Comparison of ENCODE assay signal across 8 cellular contexts in the genomic region with DNA sequence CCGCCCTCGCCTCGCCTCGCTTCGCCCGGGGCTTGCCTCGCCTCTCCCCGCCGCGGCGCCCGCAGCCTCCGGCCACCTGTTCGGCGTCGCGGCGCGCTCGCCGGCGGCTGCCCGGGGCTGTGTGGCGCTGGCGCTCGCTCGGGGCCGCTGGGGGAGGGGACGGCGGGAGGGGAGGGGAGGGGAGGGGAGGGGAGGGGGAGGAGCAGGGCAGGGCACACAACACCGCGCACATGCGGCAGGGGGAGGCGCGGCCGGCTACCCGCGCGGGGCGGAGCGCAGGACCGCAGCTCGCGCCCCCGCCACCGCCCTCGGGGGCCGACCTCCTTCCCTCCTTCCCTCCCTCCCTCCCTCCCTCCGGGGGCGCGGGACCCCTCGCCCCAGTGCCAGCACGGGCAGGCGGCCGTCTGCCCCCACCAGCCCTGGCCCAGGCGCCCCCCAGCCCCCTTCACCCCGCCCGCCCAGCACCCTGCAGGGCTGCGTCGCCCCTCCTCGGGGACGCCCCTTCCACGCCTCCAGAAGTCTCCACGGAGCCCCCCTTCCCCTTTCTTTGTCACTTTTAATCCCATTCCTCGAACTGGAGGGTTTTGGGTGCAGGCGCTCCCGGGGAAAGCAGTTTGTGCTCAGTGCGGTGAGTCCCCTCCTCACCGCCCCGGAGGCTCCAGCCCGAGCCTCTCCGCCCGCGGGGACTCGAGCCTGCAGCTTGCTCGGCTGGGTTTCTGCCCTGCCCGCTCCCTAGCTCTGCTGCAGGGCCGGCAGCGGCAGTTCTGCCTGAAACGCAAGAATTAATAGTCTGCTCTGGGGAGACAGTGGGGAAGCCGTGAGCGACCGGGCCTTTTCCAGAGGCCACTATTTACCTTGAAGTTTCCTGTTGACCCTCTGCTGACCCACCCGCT. TPM values are rescaled to one million over a fixed set of nuclear protein-coding genes. Genes with fewer than 3 reads are reported as not detected.
DNase-seq lines count a peak whose midpoint lies in the region; ATAC-seq and TF ChIP-seq lines count a peak whose summit lies in the region.

PARD3 (minus strand) TSS at position 123 of the 893 bp plus-strand sequence. CDS start 301 bp downstream, outside the sequence.

- H3K9me3 Mint-ChIP-seq in activated naive CD8-positive, alpha-beta T cell treated with anti-CD3 and anti-CD28 coated beads for 36 hours: no peaks in the 10 kb centered on the region
- H3K9me3 Mint-ChIP-seq in osteocyte (ENCODE audit: unreplicated experiment): no peaks in the 10 kb centered on the region

- TF ChIP-seq CTCF in DND-41 (IDR thresholded peaks at IDR 0.05; ENCODE audit: borderline replicate concordance, extremely low read depth, low read length, poor library complexity, severe bottlenecking) (no peak), osteocyte (IDR thresholded peaks at IDR 0.05) (no peak)

- H3K4me1 Mint-ChIP-seq in activated naive CD8-positive, alpha-beta T cell treated with anti-CD3 and anti-CD28 coated beads for 36 hours: peaks cover 9% of the 10 kb centered on the region
- H3K4me1 Mint-ChIP-seq in osteocyte (ENCODE audit: unreplicated experiment): peaks cover 30% of the 10 kb centered on the region

- H3K9ac ChIP-seq in DND-41 (ENCODE audit: low read depth, low read length): peak within 1 kb of the TSS; percentile 90

- peaks cover 8% of the 10 kb centered on the region for H3K27me3 ChIP-seq in DND-41 (ENCODE audit: insufficient read depth, low read length, poor library complexity)

- peaks cover 36% of the 10 kb centered on the region for H3K4me1 ChIP-seq in DND-41 (ENCODE audit: insufficient read depth, low read length)

- peaks cover 35% of the 10 kb centered on the region for H4K20me1 ChIP-seq in DND-41 (ENCODE audit: insufficient read depth, low read length)

- H3K27ac Mint-ChIP-seq in activated naive CD8-positive, alpha-beta T cell treated with anti-CD3 and anti-CD28 coated beads for 36 hours: no peak within 1 kb of the TSS
- peak within 1 kb of the TSS; percentile 78 for H3K27ac Mint-ChIP-seq in osteocyte (ENCODE audit: unreplicated experiment)

- H3K4me3 ChIP-seq in DND-41 (ENCODE audit: low read depth in 1 of 2, low read length in 2 of 2): peak within 1 kb of the TSS; percentile 60 to 83; a peak in 3 of 4 replicates

- DNase-seq in DND-41: peak; percentile 80
- peak; percentile 38 for DNase-seq in NCI-H1105 treated with DMSO at 0.1 percent for 48 hours (lab: John Stamatoyannopoulos, UW)
- DNase-seq in activated naive CD8-positive, alpha-beta T cell treated with anti-CD3 and anti-CD28 coated beads for 36 hours: peak; percentile 23
- DNase-seq in Right ventricle myocardium inferior (ENCODE audit: missing footprints): peak; percentile 76
- peak; percentile 87 for DNase-seq in osteocyte (ENCODE audit: extremely low spot score, unreplicated experiment)
- DNase-seq in putamen (ENCODE audit: low spot score): no peak
- DNase-seq in COLO829 (ENCODE audit: low spot score): no peak

- H3K36me3 Mint-ChIP-seq in activated naive CD8-positive, alpha-beta T cell treated with anti-CD3 and anti-CD28 coated beads for 36 hours: no peaks in the 10 kb centered on the region
- H3K36me3 Mint-ChIP-seq in osteocyte (ENCODE audit: unreplicated experiment): peaks cover 3% of the 10 kb centered on the region

- H3K4me3 Mint-ChIP-seq in activated naive CD8-positive, alpha-beta T cell treated with anti-CD3 and anti-CD28 coated beads for 36 hours: peak within 1 kb of the TSS; percentile 65
- peak within 1 kb of the TSS; percentile 85 for H3K4me3 Mint-ChIP-seq in osteocyte (ENCODE audit: unreplicated experiment)

- intact Hi-C loops in Right ventricle myocardium inferior (cut with DNase I): loop anchor here (2.0 to 10.0 kb wide), 3 partner anchors 93 to 148 kb away; no protein-coding TSS in a partner anchor

- H3K27ac ChIP-seq in DND-41 (ENCODE audit: low read length): peak within 1 kb of the TSS; percentile 77

- peak within 1 kb of the TSS; percentile 69 for H3K4me2 ChIP-seq in DND-41 (ENCODE audit: insufficient read depth, low read length)

- H2AFZ ChIP-seq in DND-41 (ENCODE audit: low read depth, low read length): peak within 1 kb of the TSS; percentile 88

- no peaks in the 10 kb centered on the region for H3K9me3 ChIP-seq in DND-41 (ENCODE audit: insufficient read depth, low read length, severe bottlenecking)

- peak; percentile 75 for ATAC-seq in DND-41 (ENCODE audit: insufficient read depth, low read depth)
- ATAC-seq in GM21447 (IDR thresholded peaks at IDR 0.05; ENCODE audit: unreplicated experiment): peak; percentile 45
- ATAC-seq in Right ventricle myocardium inferior: peak; percentile 84

- peaks cover 57% of the 10 kb centered on the region for H3K27me3 Mint-ChIP-seq in activated naive CD8-positive, alpha-beta T cell treated with anti-CD3 and anti-CD28 coated beads for 36 hours
- H3K27me3 Mint-ChIP-seq in osteocyte (ENCODE audit: unreplicated experiment): no peaks in the 10 kb centered on the region

- peaks cover 42% of the 10 kb centered on the region for H3K79me2 ChIP-seq in DND-41 (ENCODE audit: insufficient read depth, low read length)

- H3K36me3 ChIP-seq in DND-41 (ENCODE audit: insufficient read depth, low read length): no peaks in the 10 kb centered on the region

RNA-seq across cellular contexts. Expression of gene PARD3, which starts in this region (rescaled TPM):
- 1 to 10 TPM; 1.3 to 1.9 TPM for total RNA-seq in activated naive CD8-positive, alpha-beta T cell treated with anti-CD3 and anti-CD28 coated beads for 36 hours
- 34.6 TPM for total RNA-seq in Right ventricle myocardium inferior
- 37.2 and 38.5 TPM in 2 replicates for total RNA-seq in osteocyte

Comparison
In these comparisons a context has a peak if more than half of its experiments do, and no peak if none do; other contexts are left out.
1. RNA of gene PARD3 (total RNA-seq): 37.2 to 38.5 TPM in osteocyte and 34.6 TPM in Right ventricle myocardium inferior (single experiment); 1.3 to 1.9 TPM in activated naive CD8-positive, alpha-beta T cell treated with anti-CD3 and anti-CD28 coated beads for 36 hours; every median in the first group is over 10 times any median in the second.
2. DNase-seq: peak in DND-41 (single experiment), NCI-H1105 treated with DMSO at 0.1 percent for 48 hours (single experiment), activated naive CD8-positive, alpha-beta T cell treated with anti-CD3 and anti-CD28 coated beads for 36 hours (single experiment), Right ventricle myocardium inferior (single experiment) and osteocyte (single experiment); none in putamen (single experiment) and COLO829 (single experiment).
3. Peak in every context shown above with its lines, with median percentiles within 50 percentile points of each other: ATAC-seq.